ENCODE assay signal across 7 cellular contexts in genomic region chr10:63286340-63286739, GRCh38.
A peak's percentile ranks its signal among the peaks of the same experiment; 100 is the strongest.
DNase-seq lines count a peak whose midpoint lies in the region; ATAC-seq and TF ChIP-seq lines count a peak whose summit lies in the region.

No MANE protein-coding gene starts in this region.

- BruUV-seq in Panc1 (replicated peaks; lab: Mats Ljungman, UMichigan): TSS peak; percentile 24

- intact Hi-C loops in Panc1 (cut with micrococcal nuclease; ENCODE audit: unreplicated experiment): no loop called here
- intact Hi-C loops in testis (cut with DNase I; ENCODE audit: low total_unique reads): no loop called here

- no peaks in the 10 kb centered on the region for H3K27me3 ChIP-seq in Panc1 (ENCODE audit: control insufficient read depth, insufficient read depth, low read length)
- H3K27me3 ChIP-seq in testis: no peaks in the 10 kb centered on the region

- WGBS in testis, 2 donors: 84 to 91% methylated on average over 5 of the region's 5 CpGs

- no peak overlapping the region for H3K4me3 ChIP-seq in Panc1 (ENCODE audit: low read depth in 2 of 2, low read length in 2 of 2)
- H3K4me3 ChIP-seq in testis: no peak overlapping the region

- H3K4me1 ChIP-seq in Panc1 (ENCODE audit: control insufficient read depth, insufficient read depth, low read length): no peaks in the 10 kb centered on the region
- H3K4me1 ChIP-seq in testis: no peaks in the 10 kb centered on the region

- no peaks in the 10 kb centered on the region for H3K36me3 ChIP-seq in Panc1 (ENCODE audit: control insufficient read depth, insufficient read depth, low read length)
- H3K36me3 ChIP-seq in testis (ENCODE audit: low read depth, missing control alignments): no peaks in the 10 kb centered on the region

- ATAC-seq in GM19455 (IDR thresholded peaks at IDR 0.05; ENCODE audit: unreplicated experiment): peak; percentile 47
- peak; percentile 30 for ATAC-seq in HG03025 (IDR thresholded peaks at IDR 0.05; ENCODE audit: low FRiP score, unreplicated experiment)
- no peak for ATAC-seq in Panc1

- POLR2A ChIA-PET in Panc1 (lab: Charles Lee): interaction anchor here (0.6 kb wide), 1 partner anchor 31 kb away, joined by 3 read pairs; no protein-coding TSS in a partner anchor

- DNase-seq in Panc1 (ENCODE audit: low read depth, low spot score): no peak
- DNase-seq in stromal cell of bone marrow (ENCODE audit: low read depth): peak; percentile 11
- no peak for DNase-seq in NCI-H510A (lab: John Stamatoyannopoulos, UW)
- no peak for DNase-seq in testis
- DNase-seq in NCI-H2196 (lab: John Stamatoyannopoulos, UW; ENCODE audit: unreplicated experiment): no peak

- H3K9me3 ChIP-seq in Panc1 (ENCODE audit: control insufficient read depth, insufficient read depth, low read depth, low read length): no peaks in the 10 kb centered on the region
- H3K9me3 ChIP-seq in testis: no peaks in the 10 kb centered on the region

- no peak for TF ChIP-seq POLR2A in testis (IDR thresholded peaks at IDR 0.05)

- in situ Hi-C loops in Panc1 (cut with HindIII; ENCODE audit: low pct_unique_long_range_greater_than_20kb, low sequenced_read_pairs): no loop called here

- TF ChIP-seq CTCF in Panc1 (IDR thresholded peaks at IDR 0.05) (no peak), testis (IDR thresholded peaks at IDR 0.05) (no peak)

- CTCF ChIA-PET in Panc1 (lab: Charles Lee): no interaction called here

- H3K27ac ChIP-seq in Panc1 (ENCODE audit: low read length) (no peak overlapping the region), testis (no peak overlapping the region)
